ENCODE assay signal across 31 cellular contexts in genomic region chr13:45433381-45433790, GRCh38. TPM values are rescaled to one million over a fixed set of nuclear protein-coding genes. Genes with fewer than 3 reads are reported as not detected.
DNase-seq lines count a peak whose midpoint lies in the region; ATAC-seq and TF ChIP-seq lines count a peak whose summit lies in the region.
"Had no signal": no experiment of that assay in that cellular context is flagged by ENCODE, and none has a peak within 500 bp of the region (broad histone marks: within the 10 kb centered on the region; RNA-seq: fewer than 3 reads in every experiment).

No MANE protein-coding gene starts in this region.

- H3K4me3 Mint-ChIP-seq in endodermal cell (no peak overlapping the region), nephron (no peak overlapping the region)
- H3K4me3 Mint-ChIP-seq: activated CD4-positive, alpha-beta memory T cell treated with anti-CD3 and anti-CD28 coated beads for 36 hours; activated naive CD4-positive, alpha-beta T cell treated with anti-CD3 and anti-CD28 coated beads, Interleukin-2, amount 10 ng/mL, durations not matched to agents 7 days and 5 days; activated T-helper 1 cell treated with anti-CD3 and anti-CD28 coated beads, Interleukin-12 subunit alpha, Interleukin-12 subunit beta, Interleukin-2, Interleukin-4 antibody, amounts not matched to agents 30 ng/mL and 10 ng/mL and 1 ng/mL, durations not matched to agents 14 hours and 24 hours and 36 hours; CD14-positive monocyte; immature natural killer cell; nephron progenitor cell had no signal

- 91 to 100% methylated on average over 2 to 5 of the region's 5 CpGs for WGBS in endodermal cell (ENCODE audit: insufficient coverage in 1 of 2, insufficient read length in 1 of 2), 2 experiments
- 45 to 51% methylated on average over 5 of the region's 5 CpGs for WGBS in testis, 2 donors

- no peaks in the 10 kb centered on the region for H3K9me3 ChIP-seq in endodermal cell (ENCODE audit: control insufficient read depth, low read length)
- H3K9me3 ChIP-seq in right atrium auricular region: no peaks in the 10 kb centered on the region
- H3K9me3 ChIP-seq in testis: no peaks in the 10 kb centered on the region
- H3K9me3 ChIP-seq in Karpas-422 (ENCODE audit: low read length): no peaks in the 10 kb centered on the region
- H3K9me3 ChIP-seq: breast epithelium, colonic mucosa, lower lobe of right lung, sigmoid colon, thyroid gland had no signal

- intact Hi-C loops in testis (cut with DNase I; ENCODE audit: low total_unique reads): no loop called here

- no peak overlapping the region for H3K4me2 ChIP-seq in Karpas-422 (ENCODE audit: low read depth, low read length, poor library complexity, severe bottlenecking)

- no peak for TF ChIP-seq POLR2A in testis (IDR thresholded peaks at IDR 0.05)

- H3K9ac ChIP-seq in endodermal cell (ENCODE audit: extremely low read depth, low read length, poor library complexity, severe bottlenecking): no peak overlapping the region
- H3K9ac ChIP-seq in Karpas-422 (ENCODE audit: low read length): no peak overlapping the region

- no peak for TF ChIP-seq CTCF in endodermal cell (conservative IDR thresholded peaks at IDR 0.05)
- no peak for TF ChIP-seq CTCF in right atrium auricular region (IDR thresholded peaks at IDR 0.05)
- TF ChIP-seq CTCF in nephron (IDR thresholded peaks at IDR 0.05; ENCODE audit: unreplicated experiment in 3 of 3): no peak
- TF ChIP-seq CTCF in testis (IDR thresholded peaks at IDR 0.05): no peak

- no peak overlapping the region for H3K4me3 ChIP-seq in endodermal cell (ENCODE audit: low read length)
- H3K4me3 ChIP-seq in right atrium auricular region: no peak overlapping the region
- no peak overlapping the region for H3K4me3 ChIP-seq in testis
- no peak overlapping the region for H3K4me3 ChIP-seq in Karpas-422 (ENCODE audit: low read length)
- H3K4me3 ChIP-seq: breast epithelium, colonic mucosa, lower lobe of right lung, sigmoid colon, thyroid gland had no signal

- H3K27ac Mint-ChIP-seq in endodermal cell (no peak overlapping the region), nephron (peak overlapping the region in 2 of 3 experiments; percentile 26 to 46)
- H3K27ac Mint-ChIP-seq: activated CD4-positive, alpha-beta memory T cell treated with anti-CD3 and anti-CD28 coated beads for 36 hours; activated naive CD4-positive, alpha-beta T cell treated with anti-CD3 and anti-CD28 coated beads, Interleukin-2, amount 10 ng/mL, durations not matched to agents 7 days and 5 days; activated T-helper 1 cell treated with anti-CD3 and anti-CD28 coated beads, Interleukin-12 subunit alpha, Interleukin-12 subunit beta, Interleukin-2, Interleukin-4 antibody, amounts not matched to agents 30 ng/mL and 10 ng/mL and 1 ng/mL, durations not matched to agents 14 hours and 24 hours and 36 hours; CD14-positive monocyte; immature natural killer cell; nephron progenitor cell had no signal

- no peaks in the 10 kb centered on the region for H3K36me3 ChIP-seq in endodermal cell (ENCODE audit: control insufficient read depth, insufficient read depth, low read length)
- H3K36me3 ChIP-seq in right atrium auricular region: no peaks in the 10 kb centered on the region
- H3K36me3 ChIP-seq in testis (ENCODE audit: low read depth, missing control alignments): no peaks in the 10 kb centered on the region
- H3K36me3 ChIP-seq in Karpas-422 (ENCODE audit: insufficient read depth, low read length): no peaks in the 10 kb centered on the region
- H3K36me3 ChIP-seq: breast epithelium, colonic mucosa, lower lobe of right lung, sigmoid colon, thyroid gland had no signal

- H3K36me3 Mint-ChIP-seq in endodermal cell (ENCODE audit: low read depth): no peaks in the 10 kb centered on the region
- H3K36me3 Mint-ChIP-seq in nephron (ENCODE audit: low read depth): no peaks in the 10 kb centered on the region
- H3K36me3 Mint-ChIP-seq: activated CD4-positive, alpha-beta memory T cell treated with anti-CD3 and anti-CD28 coated beads for 36 hours; activated naive CD4-positive, alpha-beta T cell treated with anti-CD3 and anti-CD28 coated beads, Interleukin-2, amount 10 ng/mL, durations not matched to agents 7 days and 5 days; CD14-positive monocyte; immature natural killer cell had no signal

- no peak for ATAC-seq in GM21619 (IDR thresholded peaks at IDR 0.05; ENCODE audit: unreplicated experiment)
- ATAC-seq: lower lobe of right lung had no signal

- no peaks in the 10 kb centered on the region for H3K9me2 ChIP-seq in Karpas-422 (replicated peaks; ENCODE audit: insufficient read depth, low read length)

- no peak overlapping the region for H3K27ac ChIP-seq in endodermal cell (ENCODE audit: low read depth, low read length)
- peak overlapping the region; percentile 69 to 78 for H3K27ac ChIP-seq in right atrium auricular region
- H3K27ac ChIP-seq in testis: peak overlapping the region; percentile 37 to 78
- no peak overlapping the region for H3K27ac ChIP-seq in Karpas-422 (ENCODE audit: low read length)
- H3K27ac ChIP-seq in substantia nigra (ENCODE audit: low read depth, low read length, poor library complexity, severe bottlenecking): no peak overlapping the region
- H3K27ac ChIP-seq: breast epithelium, colonic mucosa, lower lobe of right lung, sigmoid colon, thyroid gland had no signal

- H3K9me3 Mint-ChIP-seq in endodermal cell (no peaks in the 10 kb centered on the region), nephron (no peaks in the 10 kb centered on the region)
- H3K9me3 Mint-ChIP-seq: activated CD4-positive, alpha-beta memory T cell treated with anti-CD3 and anti-CD28 coated beads for 36 hours; activated naive CD4-positive, alpha-beta T cell treated with anti-CD3 and anti-CD28 coated beads, Interleukin-2, amount 10 ng/mL, durations not matched to agents 7 days and 5 days; activated T-helper 1 cell treated with anti-CD3 and anti-CD28 coated beads, Interleukin-12 subunit alpha, Interleukin-12 subunit beta, Interleukin-2, Interleukin-4 antibody, amounts not matched to agents 30 ng/mL and 10 ng/mL and 1 ng/mL, durations not matched to agents 14 hours and 24 hours and 36 hours; CD14-positive monocyte; immature natural killer cell; nephron progenitor cell had no signal

- DNase-seq in endodermal cell (peak; percentile 28), right atrium auricular region (ENCODE audit: low spot score) (no peak), testis (no peak), Karpas-422 (no peak), SIG-M5 treated with dmso at 0.1 percent for 504 hours (lab: John Stamatoyannopoulos, UW; ENCODE audit: unreplicated experiment) (no peak), substantia nigra (lab: John Stamatoyannopoulos, UW) (no peak)
- DNase-seq: activated CD4-positive, alpha-beta memory T cell treated with anti-CD3 and anti-CD28 coated beads for 36 hours; activated CD4-positive, CD25-positive, alpha-beta regulatory T cell treated with anti-CD3 and anti-CD28 coated beads, Interleukin-2, amount 50 U/mL, for 72 hours; activated CD8-positive, alpha-beta memory T cell treated with anti-CD3 and anti-CD28 coated beads, Interleukin-2, amount 50 U/mL, for 4 hours; activated naive CD4-positive, alpha-beta T cell treated with anti-CD3 and anti-CD28 coated beads, Interleukin-2, amount 10 ng/mL, durations not matched to agents 7 days and 5 days; amygdala; colonic mucosa; effector memory CD4-positive, alpha-beta T cell; erythroblast; foreskin fibroblast; hypothalamus; immature natural killer cell; KG1; lower lobe of right lung; NCI-H1436 treated with DMSO at 0.1 percent for 48 hours; NCI-H345; NCI-H748 treated with DMSO at 0.1 percent for 48 hours; nephron progenitor cell; sigmoid colon; stimulated activated naive CD4-positive, alpha-beta T cell treated with Interleukin-2 at 50 U/mL for 16 hours; thyroid gland had no signal

- H2AFZ ChIP-seq in Karpas-422 (ENCODE audit: low read length): no peak overlapping the region

- no peaks in the 10 kb centered on the region for H3K4me1 Mint-ChIP-seq in endodermal cell
- peaks cover 6% of the 10 kb centered on the region for H3K4me1 Mint-ChIP-seq in nephron
- H3K4me1 Mint-ChIP-seq: activated naive CD4-positive, alpha-beta T cell treated with anti-CD3 and anti-CD28 coated beads, Interleukin-2, amount 10 ng/mL, durations not matched to agents 7 days and 5 days; CD14-positive monocyte; immature natural killer cell; nephron progenitor cell had no signal

- no peaks in the 10 kb centered on the region for H3K27me3 ChIP-seq in endodermal cell (ENCODE audit: control insufficient read depth, insufficient read depth, low read length, poor library complexity, severe bottlenecking)
- H3K27me3 ChIP-seq in right atrium auricular region: no peaks in the 10 kb centered on the region
- H3K27me3 ChIP-seq in testis: no peaks in the 10 kb centered on the region
- no peaks in the 10 kb centered on the region for H3K27me3 ChIP-seq in Karpas-422 (ENCODE audit: low read length)
- H3K27me3 ChIP-seq: breast epithelium, colonic mucosa, sigmoid colon, thyroid gland had no signal

- H3K79me2 ChIP-seq in Karpas-422 (ENCODE audit: low read length): no peaks in the 10 kb centered on the region

- H3K27me3 Mint-ChIP-seq in endodermal cell (ENCODE audit: insufficient read depth) (no peaks in the 10 kb centered on the region), nephron (ENCODE audit: low read depth) (peaks cover 9% of the 10 kb centered on the region)
- H3K27me3 Mint-ChIP-seq: activated CD4-positive, alpha-beta memory T cell treated with anti-CD3 and anti-CD28 coated beads for 36 hours had no signal

- H3K4me1 ChIP-seq in endodermal cell (ENCODE audit: control insufficient read depth, insufficient read depth, low read length) (no peaks in the 10 kb centered on the region), right atrium auricular region (no peaks in the 10 kb centered on the region), testis (no peaks in the 10 kb centered on the region), Karpas-422 (ENCODE audit: low read length) (no peaks in the 10 kb centered on the region)
- H3K4me1 ChIP-seq: breast epithelium, colonic mucosa, lower lobe of right lung, sigmoid colon, thyroid gland had no signal

- H4K20me1 ChIP-seq in Karpas-422 (ENCODE audit: insufficient read depth, low read depth, low read length): no peaks in the 10 kb centered on the region

RNA-seq across cellular contexts. Expression of gene SLC25A30, which starts 15.2 kb away (rescaled TPM):
- total RNA-seq in endodermal cell: 10 to 100 TPM in 1 of 2 donors, 1 to 10 TPM in 1; 9.9 to 12.4 TPM
- 7.4 TPM for polyA plus RNA-seq in endodermal cell (2013, experiment 1 of 2)
- polyA plus RNA-seq in endodermal cell (2013, experiment 2 of 2): 6.5 TPM
- total RNA-seq in right atrium auricular region: 10 to 100 TPM; 32.6 to 38.4 TPM
- 10 to 100 TPM; 15.7 to 16.4 TPM for total RNA-seq in testis
- 14.5 TPM for polyA plus RNA-seq in testis (ENCODE audit: insufficient read depth, low read depth, low replicate concordance)
- 0.04 TPM in 1 of 2 replicates, not detected in the other for total RNA-seq in Karpas-422 (2014; rRNA removed; shearing (Covaris generic); ENCODE audit: low replicate concordance)

RNA-seq across cellular contexts. Expression of gene COG3, which starts 31.4 kb away (rescaled TPM):
- total RNA-seq in endodermal cell (10 to 100 TPM; 21.8 to 23.8 TPM), right atrium auricular region (10 to 100 TPM; 15.7 to 20.3 TPM), testis (10 to 100 TPM; 39.6 to 46.1 TPM)
- polyA plus RNA-seq in endodermal cell (2013, experiment 1 of 2): 21.4 TPM
- polyA plus RNA-seq in endodermal cell (2013, experiment 2 of 2): 20.8 TPM
- polyA plus RNA-seq in testis (ENCODE audit: insufficient read depth, low read depth, low replicate concordance): 22.5 TPM
- 23.3 and 27.3 TPM in 2 replicates for total RNA-seq in Karpas-422 (2014; rRNA removed; shearing (Covaris generic); ENCODE audit: low replicate concordance)

Comparison
In these comparisons a context has a peak if more than half of its experiments do, and no peak if none do; other contexts are left out.
1. H3K27ac ChIP-seq: peak in right atrium auricular region (2 of 2) and testis (2 of 2); none in endodermal cell (single experiment), Karpas-422 (single experiment) and substantia nigra (single experiment).
2. RNA of gene SLC25A30, which starts 15.2 kb away (total RNA-seq): 32.6 to 38.4 TPM in right atrium auricular region, 15.7 to 16.4 TPM in testis and 9.9 to 12.4 TPM in endodermal cell; 0.04 TPM in Karpas-422; every median in the first group is over 10 times any median in the second.